ENCODE assay signal across 1 cellular context in the genomic region with DNA sequence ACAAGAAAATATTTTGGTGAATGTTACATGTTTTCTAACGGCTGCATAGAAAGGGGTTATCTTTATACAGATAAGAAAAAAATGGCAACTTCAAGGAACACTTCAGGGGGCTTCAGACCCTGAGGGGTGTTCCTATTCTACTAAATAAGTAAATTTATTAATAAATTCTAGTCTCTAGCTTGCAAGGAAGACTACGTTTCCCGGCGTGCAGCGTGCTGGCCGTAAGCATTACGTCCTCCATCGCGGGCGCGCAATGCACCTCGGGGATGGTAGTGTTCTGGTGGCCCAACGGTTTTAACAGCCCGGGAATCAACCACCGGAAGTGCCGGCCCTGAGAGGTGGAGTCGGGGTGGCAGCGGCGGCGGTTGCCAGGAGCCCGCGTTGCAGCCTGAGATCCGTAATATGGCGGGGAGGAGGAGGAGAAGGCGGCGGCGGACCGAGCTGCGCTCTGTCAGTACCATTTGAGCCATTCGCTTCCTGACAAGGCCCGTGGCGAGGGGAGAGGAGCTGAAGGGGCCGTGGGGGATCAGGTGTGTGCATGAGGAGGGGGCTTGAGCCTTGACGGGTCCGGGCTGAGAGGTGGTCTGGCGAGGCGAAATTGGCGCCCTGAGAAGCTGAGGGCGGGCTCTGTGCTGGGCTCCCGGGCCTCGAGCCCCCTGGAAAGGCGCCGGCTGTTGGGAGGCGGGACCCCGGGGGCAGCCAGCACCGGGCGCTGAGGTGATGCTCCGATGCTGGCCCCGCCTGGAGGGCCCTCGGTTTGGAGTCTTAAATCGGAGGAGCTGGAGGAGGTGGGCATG.
A peak's percentile ranks its signal among the peaks of the same experiment; 100 is the strongest.
TF ChIP-seq lines count a peak whose summit lies in the region.

A gene with protein sequence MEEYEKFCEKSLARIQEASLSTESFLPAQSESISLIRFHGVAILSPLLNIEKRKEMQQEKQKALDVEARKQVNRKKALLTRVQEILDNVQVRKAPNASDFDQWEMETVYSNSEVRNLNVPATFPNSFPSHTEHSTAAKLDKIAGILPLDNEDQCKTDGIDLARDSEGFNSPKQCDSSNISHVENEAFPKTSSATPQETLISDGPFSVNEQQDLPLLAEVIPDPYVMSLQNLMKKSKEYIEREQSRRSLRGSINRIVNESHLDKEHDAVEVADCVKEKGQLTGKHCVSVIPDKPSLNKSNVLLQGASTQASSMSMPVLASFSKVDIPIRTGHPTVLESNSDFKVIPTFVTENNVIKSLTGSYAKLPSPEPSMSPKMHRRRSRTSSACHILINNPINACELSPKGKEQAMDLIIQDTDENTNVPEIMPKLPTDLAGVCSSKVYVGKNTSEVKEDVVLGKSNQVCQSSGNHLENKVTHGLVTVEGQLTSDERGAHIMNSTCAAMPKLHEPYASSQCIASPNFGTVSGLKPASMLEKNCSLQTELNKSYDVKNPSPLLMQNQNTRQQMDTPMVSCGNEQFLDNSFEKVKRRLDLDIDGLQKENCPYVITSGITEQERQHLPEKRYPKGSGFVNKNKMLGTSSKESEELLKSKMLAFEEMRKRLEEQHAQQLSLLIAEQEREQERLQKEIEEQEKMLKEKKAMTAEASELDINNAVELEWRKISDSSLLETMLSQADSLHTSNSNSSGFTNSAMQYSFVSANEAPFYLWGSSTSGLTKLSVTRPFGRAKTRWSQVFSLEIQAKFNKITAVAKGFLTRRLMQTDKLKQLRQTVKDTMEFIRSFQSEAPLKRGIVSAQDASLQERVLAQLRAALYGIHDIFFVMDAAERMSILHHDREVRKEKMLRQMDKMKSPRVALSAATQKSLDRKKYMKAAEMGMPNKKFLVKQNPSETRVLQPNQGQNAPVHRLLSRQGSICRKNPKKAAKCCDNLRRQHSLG (plus strand): TSS at position 384 of the 797 bp plus-strand sequence. CDS start 3,940 bp downstream, outside the sequence.

TF ChIP-seq in H1, 55 proteins besides CTCF, POLR2A, EP300 and RAD21 (continued from another document):
- TF ChIP-seq ASH2L (IDR thresholded peaks at IDR 0.05; ENCODE audit: low read length): peak; percentile 50
- TF ChIP-seq ZNF274 (IDR thresholded peaks at IDR 0.05; ENCODE audit: borderline replicate concordance, extremely low read depth, low read length): no peak
- TF ChIP-seq PHF8 (conservative IDR thresholded peaks at IDR 0.05; ENCODE audit: low read depth, low read length): peak; percentile 58; the same call in 1 of the 2 replicates
- no peak for TF ChIP-seq BCL11A (IDR thresholded peaks at IDR 0.05; ENCODE audit: low read depth in 2 of 2, low read length in 2 of 2)
- no peak for TF ChIP-seq SP4 (IDR thresholded peaks at IDR 0.05; ENCODE audit: low read length)
- 0 out of 2 replicates have a peak, but pooled peaks have one; percentile 42 for TF ChIP-seq KDM5A (IDR thresholded peaks at IDR 0.05; ENCODE audit: low read length)
- peak; percentile 67; the same call in 1 of the 2 replicates for TF ChIP-seq GABPA (IDR thresholded peaks at IDR 0.05; ENCODE audit: borderline replicate concordance, insufficient read depth, low read length)
- TF ChIP-seq, protein P1, sequence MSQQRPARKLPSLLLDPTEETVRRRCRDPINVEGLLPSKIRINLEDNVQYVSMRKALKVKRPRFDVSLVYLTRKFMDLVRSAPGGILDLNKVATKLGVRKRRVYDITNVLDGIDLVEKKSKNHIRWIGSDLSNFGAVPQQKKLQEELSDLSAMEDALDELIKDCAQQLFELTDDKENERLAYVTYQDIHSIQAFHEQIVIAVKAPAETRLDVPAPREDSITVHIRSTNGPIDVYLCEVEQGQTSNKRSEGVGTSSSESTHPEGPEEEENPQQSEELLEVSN (IDR thresholded peaks at IDR 0.05): no peak
- TF ChIP-seq SIRT6 (IDR thresholded peaks at IDR 0.05; ENCODE audit: low read length): no peak
- TF ChIP-seq, protein P2, sequence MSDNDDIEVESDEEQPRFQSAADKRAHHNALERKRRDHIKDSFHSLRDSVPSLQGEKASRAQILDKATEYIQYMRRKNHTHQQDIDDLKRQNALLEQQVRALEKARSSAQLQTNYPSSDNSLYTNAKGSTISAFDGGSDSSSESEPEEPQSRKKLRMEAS (IDR thresholded peaks at IDR 0.05): peak; percentile 43; the same call in 1 of the 2 replicates
- TF ChIP-seq, protein P3, sequence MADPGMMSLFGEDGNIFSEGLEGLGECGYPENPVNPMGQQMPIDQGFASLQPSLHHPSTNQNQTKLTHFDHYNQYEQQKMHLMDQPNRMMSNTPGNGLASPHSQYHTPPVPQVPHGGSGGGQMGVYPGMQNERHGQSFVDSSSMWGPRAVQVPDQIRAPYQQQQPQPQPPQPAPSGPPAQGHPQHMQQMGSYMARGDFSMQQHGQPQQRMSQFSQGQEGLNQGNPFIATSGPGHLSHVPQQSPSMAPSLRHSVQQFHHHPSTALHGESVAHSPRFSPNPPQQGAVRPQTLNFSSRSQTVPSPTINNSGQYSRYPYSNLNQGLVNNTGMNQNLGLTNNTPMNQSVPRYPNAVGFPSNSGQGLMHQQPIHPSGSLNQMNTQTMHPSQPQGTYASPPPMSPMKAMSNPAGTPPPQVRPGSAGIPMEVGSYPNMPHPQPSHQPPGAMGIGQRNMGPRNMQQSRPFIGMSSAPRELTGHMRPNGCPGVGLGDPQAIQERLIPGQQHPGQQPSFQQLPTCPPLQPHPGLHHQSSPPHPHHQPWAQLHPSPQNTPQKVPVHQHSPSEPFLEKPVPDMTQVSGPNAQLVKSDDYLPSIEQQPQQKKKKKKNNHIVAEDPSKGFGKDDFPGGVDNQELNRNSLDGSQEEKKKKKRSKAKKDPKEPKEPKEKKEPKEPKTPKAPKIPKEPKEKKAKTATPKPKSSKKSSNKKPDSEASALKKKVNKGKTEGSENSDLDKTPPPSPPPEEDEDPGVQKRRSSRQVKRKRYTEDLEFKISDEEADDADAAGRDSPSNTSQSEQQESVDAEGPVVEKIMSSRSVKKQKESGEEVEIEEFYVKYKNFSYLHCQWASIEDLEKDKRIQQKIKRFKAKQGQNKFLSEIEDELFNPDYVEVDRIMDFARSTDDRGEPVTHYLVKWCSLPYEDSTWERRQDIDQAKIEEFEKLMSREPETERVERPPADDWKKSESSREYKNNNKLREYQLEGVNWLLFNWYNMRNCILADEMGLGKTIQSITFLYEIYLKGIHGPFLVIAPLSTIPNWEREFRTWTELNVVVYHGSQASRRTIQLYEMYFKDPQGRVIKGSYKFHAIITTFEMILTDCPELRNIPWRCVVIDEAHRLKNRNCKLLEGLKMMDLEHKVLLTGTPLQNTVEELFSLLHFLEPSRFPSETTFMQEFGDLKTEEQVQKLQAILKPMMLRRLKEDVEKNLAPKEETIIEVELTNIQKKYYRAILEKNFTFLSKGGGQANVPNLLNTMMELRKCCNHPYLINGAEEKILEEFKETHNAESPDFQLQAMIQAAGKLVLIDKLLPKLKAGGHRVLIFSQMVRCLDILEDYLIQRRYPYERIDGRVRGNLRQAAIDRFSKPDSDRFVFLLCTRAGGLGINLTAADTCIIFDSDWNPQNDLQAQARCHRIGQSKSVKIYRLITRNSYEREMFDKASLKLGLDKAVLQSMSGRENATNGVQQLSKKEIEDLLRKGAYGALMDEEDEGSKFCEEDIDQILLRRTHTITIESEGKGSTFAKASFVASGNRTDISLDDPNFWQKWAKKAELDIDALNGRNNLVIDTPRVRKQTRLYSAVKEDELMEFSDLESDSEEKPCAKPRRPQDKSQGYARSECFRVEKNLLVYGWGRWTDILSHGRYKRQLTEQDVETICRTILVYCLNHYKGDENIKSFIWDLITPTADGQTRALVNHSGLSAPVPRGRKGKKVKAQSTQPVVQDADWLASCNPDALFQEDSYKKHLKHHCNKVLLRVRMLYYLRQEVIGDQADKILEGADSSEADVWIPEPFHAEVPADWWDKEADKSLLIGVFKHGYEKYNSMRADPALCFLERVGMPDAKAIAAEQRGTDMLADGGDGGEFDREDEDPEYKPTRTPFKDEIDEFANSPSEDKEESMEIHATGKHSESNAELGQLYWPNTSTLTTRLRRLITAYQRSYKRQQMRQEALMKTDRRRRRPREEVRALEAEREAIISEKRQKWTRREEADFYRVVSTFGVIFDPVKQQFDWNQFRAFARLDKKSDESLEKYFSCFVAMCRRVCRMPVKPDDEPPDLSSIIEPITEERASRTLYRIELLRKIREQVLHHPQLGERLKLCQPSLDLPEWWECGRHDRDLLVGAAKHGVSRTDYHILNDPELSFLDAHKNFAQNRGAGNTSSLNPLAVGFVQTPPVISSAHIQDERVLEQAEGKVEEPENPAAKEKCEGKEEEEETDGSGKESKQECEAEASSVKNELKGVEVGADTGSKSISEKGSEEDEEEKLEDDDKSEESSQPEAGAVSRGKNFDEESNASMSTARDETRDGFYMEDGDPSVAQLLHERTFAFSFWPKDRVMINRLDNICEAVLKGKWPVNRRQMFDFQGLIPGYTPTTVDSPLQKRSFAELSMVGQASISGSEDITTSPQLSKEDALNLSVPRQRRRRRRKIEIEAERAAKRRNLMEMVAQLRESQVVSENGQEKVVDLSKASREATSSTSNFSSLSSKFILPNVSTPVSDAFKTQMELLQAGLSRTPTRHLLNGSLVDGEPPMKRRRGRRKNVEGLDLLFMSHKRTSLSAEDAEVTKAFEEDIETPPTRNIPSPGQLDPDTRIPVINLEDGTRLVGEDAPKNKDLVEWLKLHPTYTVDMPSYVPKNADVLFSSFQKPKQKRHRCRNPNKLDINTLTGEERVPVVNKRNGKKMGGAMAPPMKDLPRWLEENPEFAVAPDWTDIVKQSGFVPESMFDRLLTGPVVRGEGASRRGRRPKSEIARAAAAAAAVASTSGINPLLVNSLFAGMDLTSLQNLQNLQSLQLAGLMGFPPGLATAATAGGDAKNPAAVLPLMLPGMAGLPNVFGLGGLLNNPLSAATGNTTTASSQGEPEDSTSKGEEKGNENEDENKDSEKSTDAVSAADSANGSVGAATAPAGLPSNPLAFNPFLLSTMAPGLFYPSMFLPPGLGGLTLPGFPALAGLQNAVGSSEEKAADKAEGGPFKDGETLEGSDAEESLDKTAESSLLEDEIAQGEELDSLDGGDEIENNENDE (IDR thresholded peaks at IDR 0.05; ENCODE audit: insufficient replicate concordance, low read length): no peak
- TF ChIP-seq SIX5 (IDR thresholded peaks at IDR 0.05; ENCODE audit: low read depth, low read length): peak; percentile 97
- no peak for TF ChIP-seq EGR1 (IDR thresholded peaks at IDR 0.05; ENCODE audit: borderline replicate concordance, low read depth, low read length)
- TF ChIP-seq SRF (IDR thresholded peaks at IDR 0.05; ENCODE audit: low read depth, low read length): no peak
- TF ChIP-seq EZH2 (IDR thresholded peaks at IDR 0.05; ENCODE audit: low read depth, low read length, severe bottlenecking): no peak
- TF ChIP-seq, protein P4, sequence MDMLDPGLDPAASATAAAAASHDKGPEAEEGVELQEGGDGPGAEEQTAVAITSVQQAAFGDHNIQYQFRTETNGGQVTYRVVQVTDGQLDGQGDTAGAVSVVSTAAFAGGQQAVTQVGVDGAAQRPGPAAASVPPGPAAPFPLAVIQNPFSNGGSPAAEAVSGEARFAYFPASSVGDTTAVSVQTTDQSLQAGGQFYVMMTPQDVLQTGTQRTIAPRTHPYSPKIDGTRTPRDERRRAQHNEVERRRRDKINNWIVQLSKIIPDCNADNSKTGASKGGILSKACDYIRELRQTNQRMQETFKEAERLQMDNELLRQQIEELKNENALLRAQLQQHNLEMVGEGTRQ (IDR thresholded peaks at IDR 0.05; ENCODE audit: low read length): no peak
- peak; percentile 29; the same call in 1 of the 2 replicates for TF ChIP-seq CHD2 (IDR thresholded peaks at IDR 0.05; ENCODE audit: low read length)
- TF ChIP-seq KDM4A (IDR thresholded peaks at IDR 0.05; ENCODE audit: low read depth, low read length, severe bottlenecking): peak; percentile 54
- no peak for TF ChIP-seq TCF12 (IDR thresholded peaks at IDR 0.05; ENCODE audit: low read depth, low read length)
- TF ChIP-seq SP1 (IDR thresholded peaks at IDR 0.05; ENCODE audit: low read depth, low read length): no peak
- TF ChIP-seq SAP30 (IDR thresholded peaks at IDR 0.05; ENCODE audit: insufficient read depth, insufficient replicate concordance, low read length): peak; percentile 96
- TF ChIP-seq CREB1 (IDR thresholded peaks at IDR 0.05): peak; percentile 93
- no peak for TF ChIP-seq RNF2 (IDR thresholded peaks at IDR 0.05; ENCODE audit: borderline replicate concordance, low read depth, low read length, missing control alignments, poor library complexity, severe bottlenecking)
- peak; percentile 87 for TF ChIP-seq YY1 (IDR thresholded peaks at IDR 0.05; ENCODE audit: low read depth, low read length)
- TF ChIP-seq TAF1 (IDR thresholded peaks at IDR 0.05; ENCODE audit: low read depth, low read length): peak; percentile 61; the same call in 1 of the 2 replicates
- peak; percentile 43 for TF ChIP-seq TBP (IDR thresholded peaks at IDR 0.05; ENCODE audit: low read depth, low read length)
- TF ChIP-seq RXRA (IDR thresholded peaks at IDR 0.05; ENCODE audit: insufficient read depth, low read depth, low read length): no peak
- TF ChIP-seq TEAD4 (IDR thresholded peaks at IDR 0.05; ENCODE audit: low read depth, low read length): no peak
- 0 out of 2 replicates have a peak, but pooled peaks have one; percentile 72 for TF ChIP-seq RBBP5 (IDR thresholded peaks at IDR 0.05; ENCODE audit: borderline replicate concordance, low read depth, low read length)
- no peak for TF ChIP-seq MAFK (IDR thresholded peaks at IDR 0.05; ENCODE audit: low read depth, low read length)
- no peak for TF ChIP-seq HDAC6 (IDR thresholded peaks at IDR 0.05; ENCODE audit: low read depth, low read length)
- TF ChIP-seq, protein P5, sequence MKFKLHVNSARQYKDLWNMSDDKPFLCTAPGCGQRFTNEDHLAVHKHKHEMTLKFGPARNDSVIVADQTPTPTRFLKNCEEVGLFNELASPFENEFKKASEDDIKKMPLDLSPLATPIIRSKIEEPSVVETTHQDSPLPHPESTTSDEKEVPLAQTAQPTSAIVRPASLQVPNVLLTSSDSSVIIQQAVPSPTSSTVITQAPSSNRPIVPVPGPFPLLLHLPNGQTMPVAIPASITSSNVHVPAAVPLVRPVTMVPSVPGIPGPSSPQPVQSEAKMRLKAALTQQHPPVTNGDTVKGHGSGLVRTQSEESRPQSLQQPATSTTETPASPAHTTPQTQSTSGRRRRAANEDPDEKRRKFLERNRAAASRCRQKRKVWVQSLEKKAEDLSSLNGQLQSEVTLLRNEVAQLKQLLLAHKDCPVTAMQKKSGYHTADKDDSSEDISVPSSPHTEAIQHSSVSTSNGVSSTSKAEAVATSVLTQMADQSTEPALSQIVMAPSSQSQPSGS (IDR thresholded peaks at IDR 0.05; ENCODE audit: low read length): peak; percentile 93
- TF ChIP-seq CBX8 (IDR thresholded peaks at IDR 0.05; ENCODE audit: borderline replicate concordance, low read depth, low read length): no peak
- TF ChIP-seq TAF7 (optimal IDR thresholded peaks at IDR 0.05; ENCODE audit: borderline replicate concordance, low read depth, low read length): no peak
- TF ChIP-seq SIN3A (conservative IDR thresholded peaks at IDR 0.05 in 1 of 2, IDR thresholded peaks at IDR 0.05 in 1 of 2; ENCODE audit: low read depth in 1 of 2, low read length in 2 of 2): peak; percentile 93 to 97
- TF ChIP-seq POLR2AphosphoS5 (IDR thresholded peaks at IDR 0.05; ENCODE audit: low read depth, low read length): 0 out of 2 replicates have a peak, but pooled peaks have one; percentile 42
